In the genomic region with DNA sequence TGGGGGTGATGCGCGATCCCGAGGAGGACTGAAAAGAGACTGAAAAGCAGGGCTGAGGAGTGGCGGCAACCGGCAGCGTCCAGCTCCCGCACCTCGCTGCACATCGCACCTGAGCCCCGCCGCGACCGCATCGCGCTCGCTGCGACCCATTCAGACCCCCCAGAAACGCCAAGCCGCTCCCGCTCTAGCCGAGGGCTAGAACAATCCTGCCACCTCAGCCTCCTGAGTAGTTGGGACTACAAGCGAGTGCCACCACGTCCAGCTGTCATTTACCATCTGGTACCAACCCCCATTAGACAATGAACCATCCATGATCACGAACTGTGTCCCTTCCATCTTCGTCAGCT, we compare ENCODE assay signal across 10 cellular contexts. TPM values are rescaled to one million over a fixed set of nuclear protein-coding genes. Genes with fewer than 3 reads are reported as not detected.
A peak's percentile ranks its signal among the peaks of the same experiment; 100 is the strongest.
DNase-seq lines count a peak whose midpoint lies in the region; ATAC-seq and TF ChIP-seq lines count a peak whose summit lies in the region.
"Had no signal": no experiment of that assay in that cellular context is flagged by ENCODE, and none has a peak within 500 bp of the region (broad histone marks: within the 10 kb centered on the region; RNA-seq: fewer than 3 reads in every experiment).

No MANE protein-coding gene starts in this region.

- peaks cover 33% of the 10 kb centered on the region for H3K4me1 Mint-ChIP-seq in activated B cell treated with CpG ODN at 0.5 μM for 24 hours

- DNase-seq in GM13976 (ENCODE audit: low spot score) (peak; percentile 29), activated B cell treated with CpG ODN at 0.5 μM for 24 hours (no peak), psoas muscle (no peak), NCI-H1436 (lab: John Stamatoyannopoulos, UW) (no peak)
- no peak for DNase-seq in stimulated activated CD4-positive, alpha-beta T cell treated with anti-CD3 and anti-CD28 coated beads, Interleukin-2, amount 100 ng/mL, for 24 hours
- DNase-seq: EL, NCI-H1930 had no signal

- no peak overlapping the region for H3K27ac Mint-ChIP-seq in activated B cell treated with CpG ODN at 0.5 μM for 24 hours

- no peaks in the 10 kb centered on the region for H3K36me3 ChIP-seq in psoas muscle (ENCODE audit: insufficient read depth in 1 of 2, low read depth in 1 of 2)

- ATAC-seq in activated B cell treated with CpG ODN at 0.5 μM for 24 hours (ENCODE audit: low read depth) (no peak), psoas muscle (peak in 1 of 4 donors; percentile 22), HG03521 (IDR thresholded peaks at IDR 0.05; ENCODE audit: unreplicated experiment) (no peak), GM21423 (IDR thresholded peaks at IDR 0.05; ENCODE audit: unreplicated experiment) (no peak)

- POLR2A ChIA-PET in activated B cell treated with CpG ODN at 0.5 μM for 24 hours (lab: Charles Lee), result interaction anchor here (1.4 to 3.3 kb wide), 3 partner anchors 9 to 31 kb away, joined by 3 to 20 read pairs (median 5); no protein-coding TSS in a partner anchor

- intact Hi-C loops in activated B cell treated with CpG ODN at 0.5 μM for 24 hours (cut with micrococcal nuclease) (loop anchor here (5.0 kb wide), 1 partner anchor 33 kb away; a partner anchor contains a TSS), psoas muscle (cut with DNase I) (no loop called here)

- peak overlapping the region; percentile 73 for H3K4me3 Mint-ChIP-seq in activated B cell treated with CpG ODN at 0.5 μM for 24 hours

- 24 to 36% (median 30%) methylated on average over 22 to 25 of the region's 25 CpGs for WGBS in psoas muscle, 3 donors

- H3K4me3 ChIP-seq in iPS-11a (ENCODE audit: low read depth, low read length) (peak overlapping the region; percentile 13), psoas muscle (peak overlapping the region; percentile 75)

- in situ Hi-C loops in GM13976 (cut with MboI; ENCODE audit: low sequenced_read_pairs, unreplicated experiment), result no loop called here

- peaks cover 44% of the 10 kb centered on the region for H3K27me3 Mint-ChIP-seq in activated B cell treated with CpG ODN at 0.5 μM for 24 hours

- CTCF ChIA-PET in activated B cell treated with CpG ODN at 0.5 μM for 24 hours (lab: Charles Lee), result interaction anchor here (0.8 to 1.9 kb wide), 6 partner anchors 8 to 157 kb away, joined by 3 to 6 read pairs (median 4); no protein-coding TSS in a partner anchor

- H3K9me3 Mint-ChIP-seq in activated B cell treated with CpG ODN at 0.5 μM for 24 hours, result no peaks in the 10 kb centered on the region

- H3K4me1 ChIP-seq in psoas muscle, result peaks cover 14% of the 10 kb centered on the region

- H3K9me3 ChIP-seq in psoas muscle, result no peaks in the 10 kb centered on the region

- H3K27me3 ChIP-seq in psoas muscle (ENCODE audit: insufficient read depth in 3 of 3, low read length in 2 of 3), result no peaks in the 10 kb centered on the region

- TF ChIP-seq CTCF in GM13976 (IDR thresholded peaks at IDR 0.05; ENCODE audit: borderline replicate concordance, control extremely low read depth, extremely low read depth, insufficient read depth, missing control alignments) (no peak), activated B cell treated with CpG ODN at 0.5 μM for 24 hours (IDR thresholded peaks at IDR 0.05) (no peak), psoas muscle (IDR thresholded peaks at IDR 0.05) (no peak)

- H3K27ac ChIP-seq in psoas muscle, result no peak overlapping the region

- H3K36me3 Mint-ChIP-seq in activated B cell treated with CpG ODN at 0.5 μM for 24 hours (ENCODE audit: low read depth), result no peaks in the 10 kb centered on the region

RNA-seq across cellular contexts. Expression of a gene that starts 33.2 kb away (rescaled TPM):
- total RNA-seq in activated B cell treated with CpG ODN at 0.5 μM for 24 hours (1,592 and 1,608 TPM in 2 replicates), psoas muscle (100 to 1,000 TPM in 3 of 4 donors, 10 to 100 TPM in 1; 86.6 to 204 (median 182) TPM)
- 100 to 1,000 TPM in 2 of 3 donors, 10 to 100 TPM in 1; 88.0 to 290 (median 125) TPM for polyA plus RNA-seq in psoas muscle
